In genomic region chr2:27956895-27957294, GRCh38 we compare ENCODE assay signal across 14 cellular contexts.
DNase-seq lines count a peak whose midpoint lies in the region; FAIRE-seq and TF ChIP-seq lines count a peak whose summit lies in the region.
"Had no signal": no experiment of that assay in that cellular context is flagged by ENCODE, and none has a peak within 500 bp of the region (broad histone marks: within the 10 kb centered on the region; RNA-seq: fewer than 3 reads in every experiment).

No MANE protein-coding gene starts in this region.

- H3K4me1 Mint-ChIP-seq in astrocyte (ENCODE audit: low read depth, unreplicated experiment) (peaks cover 68% of the 10 kb centered on the region), nephron (peaks cover 64% of the 10 kb centered on the region), glutamatergic neuron (ENCODE audit: low read depth, unreplicated experiment) (peaks cover 7% of the 10 kb centered on the region)

- no peaks in the 10 kb centered on the region for H4K20me1 ChIP-seq in BLaER1 treated with 17β-estradiol and CSF1 and Interleukin-3, amounts not matched to agents 10 nM and 100 nM
- H4K20me1 ChIP-seq in astrocyte (ENCODE audit: insufficient read depth, low read length): no peaks in the 10 kb centered on the region

- H3K27me3 Mint-ChIP-seq in astrocyte (ENCODE audit: low read depth, unreplicated experiment): no peaks in the 10 kb centered on the region
- H3K27me3 Mint-ChIP-seq in nephron (ENCODE audit: low read depth): no peaks in the 10 kb centered on the region
- no peaks in the 10 kb centered on the region for H3K27me3 Mint-ChIP-seq in glutamatergic neuron (ENCODE audit: unreplicated experiment)

- H3K4me3 Mint-ChIP-seq in astrocyte (ENCODE audit: unreplicated experiment) (no peak overlapping the region), nephron (no peak overlapping the region), glutamatergic neuron (ENCODE audit: unreplicated experiment) (no peak overlapping the region)
- H3K4me3 Mint-ChIP-seq: activated naive CD4-positive, alpha-beta T cell treated with anti-CD3 and anti-CD28 coated beads for 36 hours had no signal

- H3K4me3 ChIP-seq in BLaER1 treated with 17β-estradiol and CSF1 and Interleukin-3, amounts not matched to agents 10 nM and 100 nM: no peak overlapping the region
- H3K4me3 ChIP-seq in astrocyte (ENCODE audit: insufficient read depth, low read depth, low read length): no peak overlapping the region
- H3K4me3 ChIP-seq: right atrium auricular region, transverse colon had no signal

- FAIRE-seq in astrocyte (lab: Jason Lieb, UNC): peak; percentile 39

- no peaks in the 10 kb centered on the region for H3K27me3 ChIP-seq in BLaER1 treated with 17β-estradiol and CSF1 and Interleukin-3, amounts not matched to agents 10 nM and 100 nM
- H3K27me3 ChIP-seq in astrocyte (ENCODE audit: insufficient read depth, low read length): no peaks in the 10 kb centered on the region
- H3K27me3 ChIP-seq: right atrium auricular region, transverse colon had no signal

- no peak overlapping the region for H2AFZ ChIP-seq in astrocyte (ENCODE audit: low read depth, low read length)

- TF ChIP-seq CTCF in astrocyte (IDR thresholded peaks at IDR 0.05; ENCODE audit: insufficient read depth, low read depth, low read length): no peak
- TF ChIP-seq CTCF in nephron (IDR thresholded peaks at IDR 0.05; ENCODE audit: unreplicated experiment in 3 of 3): no peak
- no peak for TF ChIP-seq CTCF in glutamatergic neuron (IDR thresholded peaks at IDR 0.05; ENCODE audit: partially characterized antibody, unreplicated experiment)

- peak overlapping the region; percentile 29 to 83 (median 74); a peak in 21 of 22 replicates for H3K4me2 ChIP-seq in BLaER1 treated with 17β-estradiol and CSF1 and Interleukin-3, amounts not matched to agents 10 nM and 100 nM
- no peak overlapping the region for H3K4me2 ChIP-seq in astrocyte (ENCODE audit: low read length)

- H3K36me3 Mint-ChIP-seq in astrocyte (ENCODE audit: low read depth, unreplicated experiment) (peaks cover 4% of the 10 kb centered on the region), nephron (ENCODE audit: low read depth) (no peaks in the 10 kb centered on the region), glutamatergic neuron (ENCODE audit: unreplicated experiment) (peaks cover 7% of the 10 kb centered on the region)

- peak; percentile 38 for DNase-seq in M059J (ENCODE audit: low read depth)
- peak; percentile 57 for DNase-seq in astrocyte (ENCODE audit: low read depth)
- DNase-seq in islet precursor cell: no peak
- DNase-seq in glutamatergic neuron: no peak
- DNase-seq in NCI-H446 (lab: John Stamatoyannopoulos, UW): no peak
- no peak for DNase-seq in substantia nigra (lab: John Stamatoyannopoulos, UW)
- DNase-seq: activated CD4-positive, alpha-beta T cell treated with anti-CD3 and anti-CD28 coated beads for 4 hours; activated naive CD4-positive, alpha-beta T cell treated with anti-CD3 and anti-CD28 coated beads for 36 hours; Kasumi-1; SHP77 treated with DMSO at 0.1 percent for 48 hours; transverse colon had no signal

- H3K36me3 ChIP-seq in BLaER1 treated with 17β-estradiol and CSF1 and Interleukin-3, amounts not matched to agents 10 nM and 100 nM: peaks cover 0 to 9% (median 6%) of the 10 kb centered on the region in 11 experiments; a peak in 8 of 22 replicates
- no peaks in the 10 kb centered on the region for H3K36me3 ChIP-seq in astrocyte (ENCODE audit: insufficient read depth, low read length)
- H3K36me3 ChIP-seq: right atrium auricular region, transverse colon had no signal

- H3K9me3 ChIP-seq in BLaER1 treated with 17β-estradiol and CSF1 and Interleukin-3, amounts not matched to agents 10 nM and 100 nM (replicated peaks in 1 of 11): peaks cover 4 to 26% (median 13%) of the 10 kb centered on the region in 11 experiments; a peak in 21 of 22 replicates
- no peaks in the 10 kb centered on the region for H3K9me3 ChIP-seq in astrocyte (ENCODE audit: insufficient read depth, low read depth, low read length)
- H3K9me3 ChIP-seq: right atrium auricular region, transverse colon had no signal

- peak overlapping the region in 8 of 11 experiments; percentile 2 to 84 (median 68); a peak in 15 of 22 replicates for H3K9ac ChIP-seq in BLaER1 treated with 17β-estradiol and CSF1 and Interleukin-3, amounts not matched to agents 10 nM and 100 nM
- H3K9ac ChIP-seq in astrocyte (ENCODE audit: low read length): no peak overlapping the region

- H3K27ac Mint-ChIP-seq in astrocyte (ENCODE audit: unreplicated experiment): peak overlapping the region; percentile 77
- peak overlapping the region in 2 of 3 experiments; percentile 49 to 89 for H3K27ac Mint-ChIP-seq in nephron
- no peak overlapping the region for H3K27ac Mint-ChIP-seq in glutamatergic neuron (ENCODE audit: unreplicated experiment)
- H3K27ac Mint-ChIP-seq: activated naive CD4-positive, alpha-beta T cell treated with anti-CD3 and anti-CD28 coated beads for 36 hours had no signal

- H3K79me2 ChIP-seq in astrocyte (ENCODE audit: insufficient read depth, low read length): peaks cover 6% of the 10 kb centered on the region

- peak overlapping the region; percentile 76 to 98 (median 93) for H3K27ac ChIP-seq in BLaER1 treated with 17β-estradiol and CSF1 and Interleukin-3, amounts not matched to agents 10 nM and 100 nM
- H3K27ac ChIP-seq in astrocyte (ENCODE audit: low read depth, low read length) (no peak overlapping the region), substantia nigra (ENCODE audit: low read depth, low read length, poor library complexity, severe bottlenecking) (no peak overlapping the region)
- H3K27ac ChIP-seq: right atrium auricular region had no signal

- H3K4me1 ChIP-seq in BLaER1 treated with 17β-estradiol and CSF1 and Interleukin-3, amounts not matched to agents 10 nM and 100 nM: peaks cover 76 to 100% (median 94%) of the 10 kb centered on the region in 10 experiments
- H3K4me1 ChIP-seq in astrocyte (ENCODE audit: insufficient read depth, low read length): peaks cover 49% of the 10 kb centered on the region

- H3K9me3 Mint-ChIP-seq in astrocyte (ENCODE audit: unreplicated experiment): no peaks in the 10 kb centered on the region
- H3K9me3 Mint-ChIP-seq in nephron: no peaks in the 10 kb centered on the region
- H3K9me3 Mint-ChIP-seq in glutamatergic neuron (ENCODE audit: unreplicated experiment): no peaks in the 10 kb centered on the region

Comparison
In these comparisons a context has a peak if more than half of its experiments do, and no peak if none do; other contexts are left out.
1. H3K27ac ChIP-seq: peak in BLaER1 treated with 17β-estradiol and CSF1 and Interleukin-3, amounts not matched to agents 10 nM and 100 nM (11 of 11); none in astrocyte (single experiment) and substantia nigra (single experiment).
2. DNase-seq: peak in M059J (single experiment) and astrocyte (single experiment); none in islet precursor cell (single experiment), glutamatergic neuron (single experiment), NCI-H446 (0 of 2) and substantia nigra (0 of 49).